Comparison of ENCODE assay signal across 1 cellular context in the genomic region with DNA sequence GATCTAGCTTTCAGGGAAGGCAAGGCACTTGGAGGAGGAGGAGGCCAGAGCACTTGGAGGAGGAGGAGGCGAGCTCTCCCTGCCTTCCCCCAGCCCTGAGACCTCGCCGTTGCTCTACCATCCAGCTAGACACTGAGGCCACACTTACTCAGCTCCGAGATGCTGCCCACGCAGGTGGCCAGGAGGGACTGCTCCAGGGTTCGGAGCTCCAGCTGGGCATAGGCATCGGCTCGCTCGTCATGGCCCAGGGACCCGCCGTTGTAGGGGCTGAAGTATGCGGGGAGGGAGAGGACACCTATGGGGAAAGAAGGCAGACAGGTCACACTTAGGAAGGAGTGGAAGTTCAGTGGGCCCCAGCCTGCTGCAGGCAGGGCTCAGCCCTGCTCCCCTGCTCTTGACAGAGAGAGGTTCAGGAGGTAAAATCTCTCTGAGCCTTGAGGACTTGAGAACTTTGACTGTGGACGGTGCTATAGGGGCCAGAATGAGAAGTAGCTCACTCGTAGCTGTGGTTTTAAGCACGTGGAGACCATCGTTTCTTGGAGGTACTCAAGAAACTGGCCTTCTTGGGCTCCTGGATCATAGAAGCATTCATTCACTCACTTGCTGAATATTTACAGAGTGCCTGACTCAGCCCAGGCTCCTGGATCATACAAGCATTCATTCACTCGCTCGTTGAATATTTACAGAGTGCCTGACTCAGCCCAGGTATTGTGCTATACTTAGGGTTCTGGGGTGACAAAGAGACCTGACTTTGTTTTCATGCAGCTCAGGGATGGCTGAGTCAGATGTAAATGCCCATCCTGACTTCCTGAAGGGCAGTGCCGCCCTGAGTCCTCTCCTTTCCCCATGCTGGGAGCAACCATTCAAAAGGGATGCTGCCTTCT.
TF ChIP-seq lines count a peak whose summit lies in the region.

No MANE protein-coding gene starts in this region.

TF ChIP-seq in HepG2, 621 proteins besides CTCF, POLR2A, EP300 and RAD21 (continued from another document and continues in another):
- no peak for TF ChIP-seq TSC22D2 (CRISPR knock-in tag; IDR thresholded peaks at IDR 0.05; ENCODE audit: borderline replicate concordance)
- TF ChIP-seq ZBTB34 (CRISPR knock-in tag; IDR thresholded peaks at IDR 0.05), result no peak
- TF ChIP-seq, protein P1, sequence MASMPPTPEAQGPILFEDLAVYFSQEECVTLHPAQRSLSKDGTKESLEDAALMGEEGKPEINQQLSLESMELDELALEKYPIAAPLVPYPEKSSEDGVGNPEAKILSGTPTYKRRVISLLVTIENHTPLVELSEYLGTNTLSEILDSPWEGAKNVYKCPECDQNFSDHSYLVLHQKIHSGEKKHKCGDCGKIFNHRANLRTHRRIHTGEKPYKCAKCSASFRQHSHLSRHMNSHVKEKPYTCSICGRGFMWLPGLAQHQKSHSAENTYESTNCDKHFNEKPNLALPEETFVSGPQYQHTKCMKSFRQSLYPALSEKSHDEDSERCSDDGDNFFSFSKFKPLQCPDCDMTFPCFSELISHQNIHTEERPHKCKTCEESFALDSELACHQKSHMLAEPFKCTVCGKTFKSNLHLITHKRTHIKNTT (CRISPR knock-in tag; IDR thresholded peaks at IDR 0.05), result no peak
- TF ChIP-seq ZNF343 (CRISPR knock-in tag; IDR thresholded peaks at IDR 0.05), result no peak
- TF ChIP-seq, protein P2, sequence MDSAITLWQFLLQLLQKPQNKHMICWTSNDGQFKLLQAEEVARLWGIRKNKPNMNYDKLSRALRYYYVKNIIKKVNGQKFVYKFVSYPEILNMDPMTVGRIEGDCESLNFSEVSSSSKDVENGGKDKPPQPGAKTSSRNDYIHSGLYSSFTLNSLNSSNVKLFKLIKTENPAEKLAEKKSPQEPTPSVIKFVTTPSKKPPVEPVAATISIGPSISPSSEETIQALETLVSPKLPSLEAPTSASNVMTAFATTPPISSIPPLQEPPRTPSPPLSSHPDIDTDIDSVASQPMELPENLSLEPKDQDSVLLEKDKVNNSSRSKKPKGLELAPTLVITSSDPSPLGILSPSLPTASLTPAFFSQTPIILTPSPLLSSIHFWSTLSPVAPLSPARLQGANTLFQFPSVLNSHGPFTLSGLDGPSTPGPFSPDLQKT (CRISPR knock-in tag; IDR thresholded peaks at IDR 0.05; ENCODE audit: borderline replicate concordance), result no peak
- TF ChIP-seq, protein P3, sequence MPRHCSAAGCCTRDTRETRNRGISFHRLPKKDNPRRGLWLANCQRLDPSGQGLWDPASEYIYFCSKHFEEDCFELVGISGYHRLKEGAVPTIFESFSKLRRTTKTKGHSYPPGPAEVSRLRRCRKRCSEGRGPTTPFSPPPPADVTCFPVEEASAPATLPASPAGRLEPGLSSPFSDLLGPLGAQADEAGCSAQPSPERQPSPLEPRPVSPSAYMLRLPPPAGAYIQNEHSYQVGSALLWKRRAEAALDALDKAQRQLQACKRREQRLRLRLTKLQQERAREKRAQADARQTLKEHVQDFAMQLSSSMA (CRISPR knock-in tag; IDR thresholded peaks at IDR 0.05), result no peak
- no peak for TF ChIP-seq ZFP90 (CRISPR knock-in tag; IDR thresholded peaks at IDR 0.05; ENCODE audit: borderline replicate concordance)
- TF ChIP-seq SIN3B (IDR thresholded peaks at IDR 0.05; ENCODE audit: low read length), result no peak
- no peak for TF ChIP-seq ZNF317 (CRISPR knock-in tag; IDR thresholded peaks at IDR 0.05)
- TF ChIP-seq ZNF18 (CRISPR knock-in tag; IDR thresholded peaks at IDR 0.05; ENCODE audit: insufficient replicate concordance), result no peak
- TF ChIP-seq, protein P4, sequence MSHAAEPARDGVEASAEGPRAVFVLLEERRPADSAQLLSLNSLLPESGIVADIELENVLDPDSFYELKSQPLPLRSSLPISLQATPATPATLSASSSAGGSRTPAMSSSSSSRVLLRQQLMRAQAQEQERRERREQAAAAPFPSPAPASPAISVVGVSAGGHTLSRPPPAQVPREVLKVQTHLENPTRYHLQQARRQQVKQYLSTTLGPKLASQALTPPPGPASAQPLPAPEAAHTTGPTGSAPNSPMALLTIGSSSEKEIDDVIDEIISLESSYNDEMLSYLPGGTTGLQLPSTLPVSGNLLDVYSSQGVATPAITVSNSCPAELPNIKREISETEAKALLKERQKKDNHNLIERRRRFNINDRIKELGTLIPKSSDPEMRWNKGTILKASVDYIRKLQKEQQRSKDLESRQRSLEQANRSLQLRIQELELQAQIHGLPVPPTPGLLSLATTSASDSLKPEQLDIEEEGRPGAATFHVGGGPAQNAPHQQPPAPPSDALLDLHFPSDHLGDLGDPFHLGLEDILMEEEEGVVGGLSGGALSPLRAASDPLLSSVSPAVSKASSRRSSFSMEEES (CRISPR knock-in tag; IDR thresholded peaks at IDR 0.05), result no peak
- TF ChIP-seq, protein P5, sequence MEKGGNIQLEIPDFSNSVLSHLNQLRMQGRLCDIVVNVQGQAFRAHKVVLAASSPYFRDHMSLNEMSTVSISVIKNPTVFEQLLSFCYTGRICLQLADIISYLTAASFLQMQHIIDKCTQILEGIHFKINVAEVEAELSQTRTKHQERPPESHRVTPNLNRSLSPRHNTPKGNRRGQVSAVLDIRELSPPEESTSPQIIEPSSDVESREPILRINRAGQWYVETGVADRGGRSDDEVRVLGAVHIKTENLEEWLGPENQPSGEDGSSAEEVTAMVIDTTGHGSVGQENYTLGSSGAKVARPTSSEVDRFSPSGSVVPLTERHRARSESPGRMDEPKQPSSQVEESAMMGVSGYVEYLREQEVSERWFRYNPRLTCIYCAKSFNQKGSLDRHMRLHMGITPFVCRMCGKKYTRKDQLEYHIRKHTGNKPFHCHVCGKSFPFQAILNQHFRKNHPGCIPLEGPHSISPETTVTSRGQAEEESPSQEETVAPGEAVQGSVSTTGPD (CRISPR knock-in tag; IDR thresholded peaks at IDR 0.05), result no peak
- TF ChIP-seq KDM5A (IDR thresholded peaks at IDR 0.05; ENCODE audit: borderline replicate concordance, low read length), result no peak
- no peak for TF ChIP-seq SKI (IDR thresholded peaks at IDR 0.05; ENCODE audit: partially characterized antibody)
- TF ChIP-seq SRF (IDR thresholded peaks at IDR 0.05; ENCODE audit: low read depth, low read length), result no peak
- TF ChIP-seq ZNF552 (CRISPR knock-in tag; IDR thresholded peaks at IDR 0.05; ENCODE audit: borderline replicate concordance), result no peak
- no peak for TF ChIP-seq CREB3 (CRISPR knock-in tag; IDR thresholded peaks at IDR 0.05)
- TF ChIP-seq ZNF776 (CRISPR knock-in tag; IDR thresholded peaks at IDR 0.05), result no peak
- TF ChIP-seq, protein P6, sequence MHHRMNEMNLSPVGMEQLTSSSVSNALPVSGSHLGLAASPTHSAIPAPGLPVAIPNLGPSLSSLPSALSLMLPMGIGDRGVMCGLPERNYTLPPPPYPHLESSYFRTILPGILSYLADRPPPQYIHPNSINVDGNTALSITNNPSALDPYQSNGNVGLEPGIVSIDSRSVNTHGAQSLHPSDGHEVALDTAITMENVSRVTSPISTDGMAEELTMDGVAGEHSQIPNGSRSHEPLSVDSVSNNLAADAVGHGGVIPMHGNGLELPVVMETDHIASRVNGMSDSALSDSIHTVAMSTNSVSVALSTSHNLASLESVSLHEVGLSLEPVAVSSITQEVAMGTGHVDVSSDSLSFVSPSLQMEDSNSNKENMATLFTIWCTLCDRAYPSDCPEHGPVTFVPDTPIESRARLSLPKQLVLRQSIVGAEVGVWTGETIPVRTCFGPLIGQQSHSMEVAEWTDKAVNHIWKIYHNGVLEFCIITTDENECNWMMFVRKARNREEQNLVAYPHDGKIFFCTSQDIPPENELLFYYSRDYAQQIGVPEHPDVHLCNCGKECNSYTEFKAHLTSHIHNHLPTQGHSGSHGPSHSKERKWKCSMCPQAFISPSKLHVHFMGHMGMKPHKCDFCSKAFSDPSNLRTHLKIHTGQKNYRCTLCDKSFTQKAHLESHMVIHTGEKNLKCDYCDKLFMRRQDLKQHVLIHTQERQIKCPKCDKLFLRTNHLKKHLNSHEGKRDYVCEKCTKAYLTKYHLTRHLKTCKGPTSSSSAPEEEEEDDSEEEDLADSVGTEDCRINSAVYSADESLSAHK (CRISPR knock-in tag; IDR thresholded peaks at IDR 0.05; ENCODE audit: borderline replicate concordance), result no peak
- no peak for TF ChIP-seq GLMP (CRISPR knock-in tag; IDR thresholded peaks at IDR 0.05; ENCODE audit: borderline replicate concordance)
- TF ChIP-seq, protein P7, sequence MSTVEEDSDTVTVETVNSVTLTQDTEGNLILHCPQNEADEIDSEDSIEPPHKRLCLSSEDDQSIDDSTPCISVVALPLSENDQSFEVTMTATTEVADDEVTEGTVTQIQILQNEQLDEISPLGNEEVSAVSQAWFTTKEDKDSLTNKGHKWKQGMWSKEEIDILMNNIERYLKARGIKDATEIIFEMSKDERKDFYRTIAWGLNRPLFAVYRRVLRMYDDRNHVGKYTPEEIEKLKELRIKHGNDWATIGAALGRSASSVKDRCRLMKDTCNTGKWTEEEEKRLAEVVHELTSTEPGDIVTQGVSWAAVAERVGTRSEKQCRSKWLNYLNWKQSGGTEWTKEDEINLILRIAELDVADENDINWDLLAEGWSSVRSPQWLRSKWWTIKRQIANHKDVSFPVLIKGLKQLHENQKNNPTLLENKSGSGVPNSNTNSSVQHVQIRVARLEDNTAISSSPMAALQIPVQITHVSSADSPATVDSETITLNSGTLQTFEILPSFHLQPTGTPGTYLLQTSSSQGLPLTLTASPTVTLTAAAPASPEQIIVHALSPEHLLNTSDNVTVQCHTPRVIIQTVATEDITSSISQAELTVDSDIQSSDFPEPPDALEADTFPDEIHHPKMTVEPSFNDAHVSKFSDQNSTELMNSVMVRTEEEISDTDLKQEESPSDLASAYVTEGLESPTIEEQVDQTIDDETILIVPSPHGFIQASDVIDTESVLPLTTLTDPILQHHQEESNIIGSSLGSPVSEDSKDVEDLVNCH (CRISPR knock-in tag; IDR thresholded peaks at IDR 0.05), result no peak
- TF ChIP-seq, protein P8, sequence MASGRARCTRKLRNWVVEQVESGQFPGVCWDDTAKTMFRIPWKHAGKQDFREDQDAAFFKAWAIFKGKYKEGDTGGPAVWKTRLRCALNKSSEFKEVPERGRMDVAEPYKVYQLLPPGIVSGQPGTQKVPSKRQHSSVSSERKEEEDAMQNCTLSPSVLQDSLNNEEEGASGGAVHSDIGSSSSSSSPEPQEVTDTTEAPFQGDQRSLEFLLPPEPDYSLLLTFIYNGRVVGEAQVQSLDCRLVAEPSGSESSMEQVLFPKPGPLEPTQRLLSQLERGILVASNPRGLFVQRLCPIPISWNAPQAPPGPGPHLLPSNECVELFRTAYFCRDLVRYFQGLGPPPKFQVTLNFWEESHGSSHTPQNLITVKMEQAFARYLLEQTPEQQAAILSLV (CRISPR knock-in tag; IDR thresholded peaks at IDR 0.05; ENCODE audit: borderline replicate concordance), result no peak
- 0 out of 2 replicates have a peak, but pooled peaks have one; percentile 70 for TF ChIP-seq ZNF572 (CRISPR knock-in tag; IDR thresholded peaks at IDR 0.05)
- no peak for TF ChIP-seq BATF2 (CRISPR knock-in tag; IDR thresholded peaks at IDR 0.05)
- TF ChIP-seq ZBTB25 (CRISPR knock-in tag; IDR thresholded peaks at IDR 0.05), result no peak
- TF ChIP-seq NR2F2 (IDR thresholded peaks at IDR 0.05; ENCODE audit: borderline replicate concordance, low read depth), result no peak
- no peak for TF ChIP-seq ZNF782 (CRISPR knock-in tag; IDR thresholded peaks at IDR 0.05; ENCODE audit: borderline replicate concordance)
- TF ChIP-seq SIN3A (IDR thresholded peaks at IDR 0.05; ENCODE audit: borderline replicate concordance, low read depth, low read length), result no peak
- TF ChIP-seq TCF7 (IDR thresholded peaks at IDR 0.05; ENCODE audit: low read depth), result no peak
- no peak for TF ChIP-seq CEBPG (CRISPR knock-in tag; IDR thresholded peaks at IDR 0.05)
- TF ChIP-seq ZNF607 (CRISPR knock-in tag; IDR thresholded peaks at IDR 0.05; ENCODE audit: borderline replicate concordance), result no peak
- TF ChIP-seq ZMYM4 (CRISPR knock-in tag; IDR thresholded peaks at IDR 0.05), result no peak
